In the genomic region with DNA sequence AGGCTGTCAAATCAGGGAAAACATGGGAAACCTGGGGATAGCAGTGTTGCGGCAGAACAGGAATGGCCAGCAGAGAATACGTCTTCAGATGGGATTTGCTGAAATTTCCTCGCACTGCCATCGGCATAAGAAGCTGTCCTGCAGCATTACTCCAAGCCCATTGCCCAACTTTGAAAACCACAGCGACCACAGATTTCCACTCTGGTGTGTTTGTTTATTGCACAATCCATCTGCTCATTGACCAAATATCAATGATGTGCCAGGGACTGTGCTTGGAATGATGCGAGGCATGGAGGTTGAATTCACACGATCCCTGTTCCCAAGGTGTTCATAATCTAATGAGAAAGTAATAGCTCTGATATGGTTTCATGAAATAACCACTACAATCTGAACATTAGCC, we compare ENCODE assay signal across 1 cellular context.
A peak's percentile ranks its signal among the peaks of the same experiment; 100 is the strongest.
TF ChIP-seq lines count a peak whose summit lies in the region.

No MANE protein-coding gene starts in this region.

TF ChIP-seq in IMR-90, 13 proteins besides CTCF, POLR2A, EP300 and RAD21:
- TF ChIP-seq CEBPB (IDR thresholded peaks at IDR 0.05; ENCODE audit: low read depth, low read length), result peak; percentile 52
- TF ChIP-seq MAFK (IDR thresholded peaks at IDR 0.05; ENCODE audit: low read depth, low read length), result no peak
- TF ChIP-seq, protein P1, sequence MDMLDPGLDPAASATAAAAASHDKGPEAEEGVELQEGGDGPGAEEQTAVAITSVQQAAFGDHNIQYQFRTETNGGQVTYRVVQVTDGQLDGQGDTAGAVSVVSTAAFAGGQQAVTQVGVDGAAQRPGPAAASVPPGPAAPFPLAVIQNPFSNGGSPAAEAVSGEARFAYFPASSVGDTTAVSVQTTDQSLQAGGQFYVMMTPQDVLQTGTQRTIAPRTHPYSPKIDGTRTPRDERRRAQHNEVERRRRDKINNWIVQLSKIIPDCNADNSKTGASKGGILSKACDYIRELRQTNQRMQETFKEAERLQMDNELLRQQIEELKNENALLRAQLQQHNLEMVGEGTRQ (IDR thresholded peaks at IDR 0.05; ENCODE audit: low read depth, low read length), result no peak
